ENCODE assay signal across 11 cellular contexts in genomic region chr11:118938491-118939411, GRCh38. TPM values are rescaled to one million over a fixed set of nuclear protein-coding genes. Genes with fewer than 3 reads are reported as not detected.
DNase-seq lines count a peak whose midpoint lies in the region; ATAC-seq and TF ChIP-seq lines count a peak whose summit lies in the region.
"Had no signal": no experiment of that assay in that cellular context is flagged by ENCODE, and none has a peak within 500 bp of the region (broad histone marks: within the 10 kb centered on the region; RNA-seq: fewer than 3 reads in every experiment).

No MANE protein-coding gene starts in this region.

- WGBS in hepatocyte (ENCODE audit: low lambda C conversion rate, missing lambda C conversion rate), result 84% methylated on average over 11 of the region's 11 CpGs
- 79 to 83% methylated on average over 5 to 11 of the region's 11 CpGs for WGBS in transverse colon (ENCODE audit: low coverage in 1 of 2), 2 donors
- WGBS in stomach, 5 donors, result 66 to 75% (median 72%) methylated on average over 11 of the region's 11 CpGs

- TF ChIP-seq CTCF in hepatocyte (IDR thresholded peaks at IDR 0.05; ENCODE audit: poor library complexity), result no peak
- no peak for TF ChIP-seq CTCF in transverse colon (IDR thresholded peaks at IDR 0.05)
- TF ChIP-seq CTCF in stomach (IDR thresholded peaks at IDR 0.05), result no peak

- H3K27ac ChIP-seq in hepatocyte, result no peak overlapping the region
- H3K27ac ChIP-seq in transverse colon, result no peak overlapping the region
- no peak overlapping the region for H3K27ac ChIP-seq in stomach

- no peaks in the 10 kb centered on the region for H3K79me2 ChIP-seq in hepatocyte

- H3K4me1 Mint-ChIP-seq in activated naive CD8-positive, alpha-beta T cell (ENCODE audit: low read depth), result peaks cover 44% of the 10 kb centered on the region
- peaks cover 30% of the 10 kb centered on the region for H3K4me1 Mint-ChIP-seq in activated naive CD8-positive, alpha-beta T cell treated with anti-CD3 and anti-CD28 coated beads, Interleukin-2, amount 50 U/mL, for 24 hours
- peaks cover 25% of the 10 kb centered on the region for H3K4me1 Mint-ChIP-seq in T-helper 17 cell

- no peak for ATAC-seq in activated naive CD8-positive, alpha-beta T cell treated with anti-CD3 and anti-CD28 coated beads, Interleukin-2, amount 50 U/mL, for 24 hours
- ATAC-seq in T-helper 17 cell, result no peak

- H3K36me3 Mint-ChIP-seq in activated naive CD8-positive, alpha-beta T cell, result no peaks in the 10 kb centered on the region
- no peaks in the 10 kb centered on the region for H3K36me3 Mint-ChIP-seq in activated naive CD8-positive, alpha-beta T cell treated with anti-CD3 and anti-CD28 coated beads, Interleukin-2, amount 50 U/mL, for 24 hours (ENCODE audit: low read depth)
- H3K36me3 Mint-ChIP-seq in T-helper 17 cell (ENCODE audit: low read depth), result no peaks in the 10 kb centered on the region
- H3K36me3 Mint-ChIP-seq: memory B cell had no signal

- H4K20me1 ChIP-seq in hepatocyte (ENCODE audit: insufficient read depth, poor library complexity, severe bottlenecking), result no peaks in the 10 kb centered on the region

- no peak for TF ChIP-seq EP300 in transverse colon (IDR thresholded peaks at IDR 0.05; ENCODE audit: low read depth)
- no peak for TF ChIP-seq EP300 in stomach (IDR thresholded peaks at IDR 0.05)

- H3K27me3 ChIP-seq in hepatocyte, result no peaks in the 10 kb centered on the region
- peaks cover 11% of the 10 kb centered on the region for H3K27me3 ChIP-seq in transverse colon
- H3K27me3 ChIP-seq in stomach, result peaks cover 0 to 13% (median 3%) of the 10 kb centered on the region in 3 donors

- no peak for DNase-seq in activated naive CD8-positive, alpha-beta T cell treated with anti-CD3 and anti-CD28 coated beads, Interleukin-2, amount 50 U/mL, for 24 hours
- no peak for DNase-seq in T-helper 17 cell
- peak; percentile 75 for DNase-seq in hepatocyte (ENCODE audit: low spot score)
- peak; percentile 33 for DNase-seq in transverse colon
- no peak for DNase-seq in stomach
- DNase-seq in middle frontal gyrus (ENCODE audit: extremely low spot score, low spot score), result no peak
- no peak for DNase-seq in inferior parietal cortex (ENCODE audit: extremely low spot score)
- DNase-seq: NCI-H1436 treated with DMSO at 0.1 percent for 48 hours had no signal

- H3K4me3 ChIP-seq in hepatocyte, result no peak overlapping the region
- no peak overlapping the region for H3K4me3 ChIP-seq in transverse colon
- no peak overlapping the region for H3K4me3 ChIP-seq in stomach

- intact Hi-C loops in transverse colon (cut with DNase I; ENCODE audit: low total_unique reads) (no loop called here), stomach (cut with DNase I; ENCODE audit: low total_unique reads) (no loop called here)

- H3K4me2 ChIP-seq in hepatocyte, result no peak overlapping the region

- no peak for TF ChIP-seq POLR2A in transverse colon (IDR thresholded peaks at IDR 0.05)
- no peak for TF ChIP-seq POLR2A in stomach (IDR thresholded peaks at IDR 0.05)

- no peak overlapping the region for H2AFZ ChIP-seq in hepatocyte

- no peaks in the 10 kb centered on the region for H3K9me3 ChIP-seq in T-helper 17 cell (ENCODE audit: control insufficient read depth, low read length, poor library complexity, severe bottlenecking)
- no peaks in the 10 kb centered on the region for H3K9me3 ChIP-seq in hepatocyte (ENCODE audit: low read depth)
- H3K9me3 ChIP-seq in transverse colon, result no peaks in the 10 kb centered on the region
- no peaks in the 10 kb centered on the region for H3K9me3 ChIP-seq in stomach

- H3K27ac Mint-ChIP-seq in activated naive CD8-positive, alpha-beta T cell, result peak overlapping the region; percentile 65
- H3K27ac Mint-ChIP-seq in activated naive CD8-positive, alpha-beta T cell treated with anti-CD3 and anti-CD28 coated beads, Interleukin-2, amount 50 U/mL, for 24 hours, result no peak overlapping the region
- H3K27ac Mint-ChIP-seq in T-helper 17 cell, result peak overlapping the region; percentile 43
- H3K27ac Mint-ChIP-seq: memory B cell had no signal

- no peaks in the 10 kb centered on the region for H3K27me3 Mint-ChIP-seq in activated naive CD8-positive, alpha-beta T cell
- H3K27me3 Mint-ChIP-seq in activated naive CD8-positive, alpha-beta T cell treated with anti-CD3 and anti-CD28 coated beads, Interleukin-2, amount 50 U/mL, for 24 hours, result no peaks in the 10 kb centered on the region
- no peaks in the 10 kb centered on the region for H3K27me3 Mint-ChIP-seq in T-helper 17 cell

- no peaks in the 10 kb centered on the region for H3K9me3 Mint-ChIP-seq in activated naive CD8-positive, alpha-beta T cell (ENCODE audit: low read depth)
- H3K9me3 Mint-ChIP-seq in activated naive CD8-positive, alpha-beta T cell treated with anti-CD3 and anti-CD28 coated beads, Interleukin-2, amount 50 U/mL, for 24 hours, result no peaks in the 10 kb centered on the region
- H3K9me3 Mint-ChIP-seq: memory B cell had no signal

- H3K9me2 ChIP-seq in hepatocyte (replicated peaks; ENCODE audit: insufficient read depth), result no peaks in the 10 kb centered on the region

- H3K4me1 ChIP-seq in hepatocyte (ENCODE audit: insufficient read depth) (peaks cover 9% of the 10 kb centered on the region), transverse colon (peaks cover 0 to 1% (median 0%) of the 10 kb centered on the region in 4 donors), stomach (peaks cover 2 to 15% (median 8%) of the 10 kb centered on the region in 4 donors)

- H3K36me3 ChIP-seq in hepatocyte (replicated peaks; ENCODE audit: insufficient read depth, low read depth), result no peaks in the 10 kb centered on the region
- H3K36me3 ChIP-seq in transverse colon, result no peaks in the 10 kb centered on the region
- no peaks in the 10 kb centered on the region for H3K36me3 ChIP-seq in stomach

- peak overlapping the region; percentile 13 for H3K4me3 Mint-ChIP-seq in activated naive CD8-positive, alpha-beta T cell
- no peak overlapping the region for H3K4me3 Mint-ChIP-seq in activated naive CD8-positive, alpha-beta T cell treated with anti-CD3 and anti-CD28 coated beads, Interleukin-2, amount 50 U/mL, for 24 hours
- peak overlapping the region; percentile 65 for H3K4me3 Mint-ChIP-seq in T-helper 17 cell
- H3K4me3 Mint-ChIP-seq: memory B cell had no signal

- in situ Hi-C loops in transverse colon (cut with MboI; ENCODE audit: low pct_ligation_motif_present in 1 of 4, low pct_unique_long_range_greater_than_20kb in 1 of 4, low sequenced_read_pairs in 3 of 4), result no loop called here

RNA-seq across cellular contexts. Expression of gene BCL9L, which starts 13.0 kb away (rescaled TPM):
- total RNA-seq in T-helper 17 cell (100 to 1,000 TPM; 186 to 204 TPM), hepatocyte (7.8 and 25.3 TPM in 2 replicates), transverse colon (10 to 100 TPM; 15.9 to 23.9 (median 18.5) TPM), stomach (10 to 100 TPM in 4 of 5 donors, 1 to 10 TPM in 1; 9.9 to 35.2 (median 20.4) TPM)
- polyA plus RNA-seq in hepatocyte (18.0 and 18.1 TPM in 2 replicates), stomach (10 to 100 TPM in 1 of 3 donors, 1 to 10 TPM in 2; 4.2 to 11.7 (median 6.0) TPM)

RNA-seq across cellular contexts. Expression of gene UPK2, which starts 17.3 kb away (rescaled TPM):
- total RNA-seq in T-helper 17 cell, result not detected
- total RNA-seq in hepatocyte, result 2.2 and 3.6 TPM in 2 replicates
- polyA plus RNA-seq in hepatocyte, result 55.3 and 101 TPM in 2 replicates
- not detected for total RNA-seq in transverse colon
- total RNA-seq in stomach, result not detected
- under 1 TPM in 1 of 3 donors, not detected in 2; 0.50 TPM for polyA plus RNA-seq in stomach

RNA-seq across cellular contexts. Expression of gene FOXR1, which starts 32.8 kb away (rescaled TPM):
- total RNA-seq in T-helper 17 cell (not detected), hepatocyte (not detected in 2 replicates), transverse colon (not detected), stomach (not detected)
- polyA plus RNA-seq in hepatocyte (0.41 TPM in 1 of 2 replicates, not detected in the other), stomach (not detected)
- polyA plus RNA-seq: BJ had no signal

RNA-seq across cellular contexts. Expression of gene CXCR5, which starts 55.1 kb away (rescaled TPM):
- total RNA-seq in T-helper 17 cell (10 to 100 TPM; 11.1 to 15.0 TPM), hepatocyte (not detected in 2 replicates), transverse colon (1 to 10 TPM in 2 of 4 donors, not detected in 2; 2.5 to 4.1 TPM), stomach (under 1 TPM in 1 of 5 donors, not detected in 4; 0.14 TPM)
- polyA plus RNA-seq in hepatocyte (0.11 and 0.29 TPM in 2 replicates), stomach (under 1 TPM; 0.12 to 0.60 (median 0.15) TPM)
- polyA plus RNA-seq: BJ had no signal

RNA-seq across cellular contexts. Expression of gene CENATAC, which starts 59.2 kb away (rescaled TPM):
- 100 to 1,000 TPM; 116 TPM for total RNA-seq in T-helper 17 cell
- total RNA-seq in hepatocyte, result 26.2 and 28.2 TPM in 2 replicates
- 22.6 and 24.5 TPM in 2 replicates for polyA plus RNA-seq in hepatocyte
- 10 to 100 TPM; 46.1 to 94.3 (median 82.2) TPM for total RNA-seq in transverse colon
- total RNA-seq in stomach, result 100 to 1,000 TPM in 1 of 5 donors, 10 to 100 TPM in 4; 34.8 to 310 (median 64.0) TPM
- polyA plus RNA-seq in stomach, result 10 to 100 TPM; 17.8 to 38.0 (median 18.0) TPM

Comparison
In these comparisons a context has a peak if more than half of its experiments do, and no peak if none do; other contexts are left out.
1. DNase-seq: peak in hepatocyte (single experiment) and transverse colon (single experiment); none in activated naive CD8-positive, alpha-beta T cell treated with anti-CD3 and anti-CD28 coated beads, Interleukin-2, amount 50 U/mL, for 24 hours (single experiment), T-helper 17 cell (0 of 3), stomach (single experiment), middle frontal gyrus (single experiment) and inferior parietal cortex (single experiment).